20 cellular contexts compared by ENCODE assay signal in the genomic region with DNA sequence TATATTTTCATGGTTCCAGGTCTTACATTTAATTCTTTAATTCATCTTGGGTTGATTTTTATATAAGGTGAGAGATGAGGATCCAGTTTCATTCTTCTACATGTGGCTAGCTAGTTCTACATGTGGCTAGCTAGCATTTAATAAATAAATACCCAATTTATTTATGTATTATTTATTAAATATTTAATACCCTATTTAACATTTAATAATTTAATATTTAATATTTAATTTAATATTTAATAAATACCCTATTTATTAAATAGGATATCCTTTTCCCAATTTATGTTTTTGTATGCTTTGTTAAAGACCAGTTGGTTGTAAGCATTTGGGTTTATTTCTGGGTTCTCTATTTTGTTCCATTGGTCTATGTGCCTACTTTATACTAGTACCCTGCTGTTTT.
DNase-seq lines count a peak whose midpoint lies in the region; ATAC-seq, FAIRE-seq and TF ChIP-seq lines count a peak whose summit lies in the region.
"Had no signal": no experiment of that assay in that cellular context is flagged by ENCODE, and none has a peak within 500 bp of the region (broad histone marks: within the 10 kb centered on the region; RNA-seq: fewer than 3 reads in every experiment).

No MANE protein-coding gene starts in this region.

- intact Hi-C loops in kidney (cut with DNase I): no loop called here

- no peaks in the 10 kb centered on the region for H3K9me3 ChIP-seq in kidney (ENCODE audit: control insufficient read depth in 1 of 2, low read length in 2 of 2)
- H3K9me3 ChIP-seq: BE2C; BLaER1 treated with 17β-estradiol and CSF1 and Interleukin-3, amounts not matched to agents 10 nM and 100 nM had no signal

- H3K4me3 ChIP-seq in kidney (ENCODE audit: low read length in 2 of 2): no peak overlapping the region
- H3K4me3 ChIP-seq: BLaER1 treated with 17β-estradiol and CSF1 and Interleukin-3, amounts not matched to agents 10 nM and 100 nM; GM23338 had no signal

- no peak for TF ChIP-seq CTCF in kidney (IDR thresholded peaks at IDR 0.05; ENCODE audit: borderline replicate concordance, extremely low read depth, insufficient read depth)

- H3K27ac ChIP-seq in kidney (ENCODE audit: low read depth in 2 of 2, low read length in 2 of 2): no peak overlapping the region
- H3K27ac ChIP-seq: BLaER1 treated with 17β-estradiol and CSF1 and Interleukin-3, amounts not matched to agents 10 nM and 100 nM had no signal

- peak; percentile 57 for FAIRE-seq in RCC 7860 (lab: Jason Lieb, UNC)
- peak; percentile 55 for FAIRE-seq in colon (lab: Jason Lieb, UNC)
- FAIRE-seq in kidney (lab: Jason Lieb, UNC): peak; percentile 49
- FAIRE-seq: GM12892, GM19239 had no signal

- ATAC-seq in GM19397 (IDR thresholded peaks at IDR 0.05; ENCODE audit: unreplicated experiment): no peak
- ATAC-seq: GM23338, HCT116 had no signal

- DNase-seq in RCC 7860 (ENCODE audit: low spot score): no peak
- no peak for DNase-seq in kidney
- no peak for DNase-seq in LoVo (ENCODE audit: low spot score)
- no peak for DNase-seq in activated CD8-positive, alpha-beta memory T cell treated with anti-CD3 and anti-CD28 coated beads, Interleukin-2, amount 50 U/mL, for 4 hours
- DNase-seq: AML-193; BE2C; CD4-positive, alpha-beta T cell; CD8-positive, alpha-beta memory T cell; DMS 273 treated with DMSO at 0.1 percent for 48 hours; DMS79; EL; GF-D8; H9 had no signal

- no peak overlapping the region for H3K9ac ChIP-seq in kidney (ENCODE audit: low read length in 2 of 2)
- H3K9ac ChIP-seq: BLaER1 treated with 17β-estradiol and CSF1 and Interleukin-3, amounts not matched to agents 10 nM and 100 nM had no signal

- H3K36me3 ChIP-seq in kidney (ENCODE audit: control insufficient read depth in 1 of 2, insufficient read depth in 2 of 2, low read length in 2 of 2): no peaks in the 10 kb centered on the region
- H3K36me3 ChIP-seq: BE2C; BLaER1 treated with 17β-estradiol and CSF1 and Interleukin-3, amounts not matched to agents 10 nM and 100 nM had no signal

- H3K4me1 ChIP-seq in kidney (ENCODE audit: control insufficient read depth in 1 of 2, insufficient read depth in 1 of 2, low read depth in 1 of 2, low read length in 2 of 2): no peaks in the 10 kb centered on the region
- H3K4me1 ChIP-seq: BLaER1 treated with 17β-estradiol and CSF1 and Interleukin-3, amounts not matched to agents 10 nM and 100 nM had no signal
